In genomic region chr6:13354331-13355042, GRCh38 we compare ENCODE assay signal across 8 cellular contexts. TPM values are rescaled to one million over a fixed set of nuclear protein-coding genes. Genes with fewer than 3 reads are reported as not detected.
DNase-seq lines count a peak whose midpoint lies in the region; ATAC-seq lines count a peak whose summit lies in the region.

No MANE protein-coding gene starts in this region.

- DNase-seq in AG08395 (ENCODE audit: low spot score) (peak; percentile 79), KG1 (lab: John Stamatoyannopoulos, UW) (peak; percentile 10), amniotic stem cell (lab: John Stamatoyannopoulos, UW) (peak; percentile 23), left lobe of liver (ENCODE audit: low spot score) (no peak), GM19240 (ENCODE audit: insufficient read length, low spot score) (no peak)
- no peak for DNase-seq in stimulated activated CD4-positive, alpha-beta T cell treated with anti-CD3 and anti-CD28 coated beads, Interleukin-4, amount 100 ng/mL, for 1 hour

- peak; percentile 26 for ATAC-seq in left lobe of liver
- no peak for ATAC-seq in HG03432 (IDR thresholded peaks at IDR 0.05; ENCODE audit: unreplicated experiment)
- ATAC-seq in GM21723 (IDR thresholded peaks at IDR 0.05; ENCODE audit: unreplicated experiment), result no peak

RNA-seq across cellular contexts. Expression of gene TBC1D7, which starts 26.1 kb away (rescaled TPM):
- total RNA-seq in left lobe of liver, result 10.4 TPM

Comparison
In these comparisons a context has a peak if more than half of its experiments do, and no peak if none do; other contexts are left out.
1. DNase-seq: peak in AG08395 (single experiment), KG1 (single experiment) and amniotic stem cell (single experiment); none in left lobe of liver (single experiment), stimulated activated CD4-positive, alpha-beta T cell treated with anti-CD3 and anti-CD28 coated beads, Interleukin-4, amount 100 ng/mL, for 1 hour (single experiment) and GM19240 (single experiment).